Comparison of ENCODE assay signal across 8 cellular contexts in the genomic region with DNA sequence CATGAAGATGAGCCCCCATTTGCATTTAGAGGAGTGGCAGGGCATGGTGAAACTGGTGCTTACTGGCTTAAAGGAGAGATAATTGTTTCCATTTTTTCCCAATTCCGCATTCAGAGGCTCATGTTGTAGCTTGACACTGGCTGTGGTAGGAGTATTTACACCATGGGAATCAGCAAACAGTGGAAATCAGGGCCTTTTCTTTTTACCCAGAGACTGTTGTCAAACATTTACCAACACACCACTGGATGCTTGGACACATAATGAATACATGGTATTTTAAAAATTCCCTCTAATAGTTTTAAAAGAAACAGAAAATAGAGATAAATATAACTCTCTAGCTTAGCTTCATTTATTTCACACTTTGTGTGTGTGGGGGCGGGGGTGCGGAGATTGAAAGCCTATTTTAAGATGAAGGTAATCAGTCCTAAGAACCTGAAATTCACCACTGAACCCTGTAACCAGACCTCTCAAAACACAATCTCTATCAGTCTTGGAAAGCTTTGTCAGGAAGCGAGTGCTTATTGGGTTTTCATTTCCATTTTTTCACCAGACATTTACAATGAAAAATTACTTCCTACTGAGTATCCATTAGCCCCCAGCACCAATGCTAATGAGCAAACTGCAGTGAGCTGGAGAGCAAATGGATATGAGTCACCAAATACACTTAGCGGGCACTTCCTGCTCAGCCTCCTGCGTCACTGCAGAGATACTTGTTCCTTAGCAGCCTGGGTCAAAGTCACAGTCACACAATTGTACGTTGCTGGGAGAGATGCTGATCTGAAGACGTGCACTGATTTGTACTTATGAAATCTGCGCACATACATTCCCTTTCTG.
DNase-seq lines count a peak whose midpoint lies in the region; ATAC-seq and TF ChIP-seq lines count a peak whose summit lies in the region.

No MANE protein-coding gene starts in this region.

- TF ChIP-seq CTCF in Caco-2 (IDR thresholded peaks at IDR 0.05; ENCODE audit: insufficient read depth in 1 of 2, low read depth in 1 of 2, low read length in 1 of 2, severe bottlenecking in 1 of 2, unreplicated experiment in 1 of 2) (no peak), Peyer's patch (IDR thresholded peaks at IDR 0.05) (no peak), fibroblast of mammary gland (conservative IDR thresholded peaks at IDR 0.05; ENCODE audit: control insufficient read depth, insufficient read depth, low read depth, low read length) (no peak), progenitor cell of endocrine pancreas (IDR thresholded peaks at IDR 0.05; ENCODE audit: unreplicated experiment) (no peak)

- H3K27ac Mint-ChIP-seq in Caco-2 (ENCODE audit: unreplicated experiment) = no peak overlapping the region
- peak overlapping the region; percentile 93 for H3K27ac Mint-ChIP-seq in progenitor cell of endocrine pancreas

- TF ChIP-seq POLR2A in Peyer's patch (IDR thresholded peaks at IDR 0.05) = no peak

- H3K4me3 Mint-ChIP-seq in Caco-2 (ENCODE audit: unreplicated experiment) (no peak overlapping the region), progenitor cell of endocrine pancreas (ENCODE audit: low read depth) (no peak overlapping the region)

- POLR2A ChIA-PET in Caco-2 (lab: Charles Lee) = no interaction called here

- H3K79me2 ChIP-seq in Karpas-422 (ENCODE audit: low read length) = no peaks in the 10 kb centered on the region

- H3K27ac ChIP-seq in Peyer's patch (peak overlapping the region in 2 of 4 donors; percentile 15 to 45), Karpas-422 (ENCODE audit: low read length) (no peak overlapping the region)

- no peak overlapping the region for H3K9ac ChIP-seq in Karpas-422 (ENCODE audit: low read length)

- H3K36me3 Mint-ChIP-seq in Caco-2 (ENCODE audit: insufficient read depth, unreplicated experiment) = no peaks in the 10 kb centered on the region
- H3K36me3 Mint-ChIP-seq in progenitor cell of endocrine pancreas (ENCODE audit: insufficient read depth) = no peaks in the 10 kb centered on the region

- H3K4me1 Mint-ChIP-seq in Caco-2 (ENCODE audit: low read depth, unreplicated experiment) (no peaks in the 10 kb centered on the region), progenitor cell of endocrine pancreas (ENCODE audit: low read depth) (peaks cover 15% of the 10 kb centered on the region)

- H3K4me2 ChIP-seq in Karpas-422 (ENCODE audit: low read depth, low read length, poor library complexity, severe bottlenecking) = no peak overlapping the region

- CTCF ChIA-PET in Caco-2 (lab: Charles Lee) = no interaction called here

- DNase-seq in Caco-2 (peak; percentile 31 to 56), HT1080 (ENCODE audit: low read depth) (peak; percentile 91), Peyer's patch (peak in 2 of 3 donors; percentile 50 to 78), fibroblast of mammary gland (ENCODE audit: low read depth) (peak; percentile 93), progenitor cell of endocrine pancreas (ENCODE audit: low spot score, unreplicated experiment) (no peak), Karpas-422 (no peak)
- DNase-seq in stimulated activated CD4-positive, alpha-beta T cell treated with anti-CD3 and anti-CD28 coated beads, Interleukin-1b, Interleukin-23, amount 100 ng/mL, for 48 hours = no peak

- no peaks in the 10 kb centered on the region for H3K9me2 ChIP-seq in Karpas-422 (replicated peaks; ENCODE audit: insufficient read depth, low read length)

- no TSS peak for BruUV-seq in Caco-2 (replicated peaks; lab: Mats Ljungman, UMichigan)

- no peaks in the 10 kb centered on the region for H3K9me3 ChIP-seq in Caco-2
- H3K9me3 ChIP-seq in Peyer's patch = no peaks in the 10 kb centered on the region
- H3K9me3 ChIP-seq in Karpas-422 (ENCODE audit: low read length) = no peaks in the 10 kb centered on the region

- peak; percentile 85 for ATAC-seq in GM21360 (IDR thresholded peaks at IDR 0.05; ENCODE audit: unreplicated experiment)

- no peak overlapping the region for H3K4me3 ChIP-seq in Caco-2 (ENCODE audit: low read depth, low read length)
- no peak overlapping the region for H3K4me3 ChIP-seq in Peyer's patch
- no peak overlapping the region for H3K4me3 ChIP-seq in fibroblast of mammary gland (ENCODE audit: control insufficient read depth, low read depth, low read length)
- H3K4me3 ChIP-seq in Karpas-422 (ENCODE audit: low read length) = no peak overlapping the region

- no peaks in the 10 kb centered on the region for H3K27me3 Mint-ChIP-seq in Caco-2 (ENCODE audit: insufficient read depth, unreplicated experiment)
- no peaks in the 10 kb centered on the region for H3K27me3 Mint-ChIP-seq in progenitor cell of endocrine pancreas

- H3K4me1 ChIP-seq in Caco-2 (peaks cover 3% of the 10 kb centered on the region; the same call in 1 of the 2 replicates), Peyer's patch (no peaks in the 10 kb centered on the region), Karpas-422 (ENCODE audit: low read length) (no peaks in the 10 kb centered on the region)

- H3K9me3 Mint-ChIP-seq in Caco-2 (ENCODE audit: unreplicated experiment) (no peaks in the 10 kb centered on the region), progenitor cell of endocrine pancreas (ENCODE audit: low read depth) (peaks cover 10% of the 10 kb centered on the region)

- intact Hi-C loops in Caco-2 (cut with micrococcal nuclease; ENCODE audit: unreplicated experiment) = no loop called here

- H3K27me3 ChIP-seq in Caco-2 (replicated peaks; ENCODE audit: control insufficient read depth, insufficient read depth, low read length) (no peaks in the 10 kb centered on the region), Peyer's patch (no peaks in the 10 kb centered on the region), Karpas-422 (ENCODE audit: low read length) (no peaks in the 10 kb centered on the region)

- H3K36me3 ChIP-seq in Caco-2 (ENCODE audit: control insufficient read depth, insufficient read depth, low read length) (no peaks in the 10 kb centered on the region), Peyer's patch (no peaks in the 10 kb centered on the region), Karpas-422 (ENCODE audit: insufficient read depth, low read length) (no peaks in the 10 kb centered on the region)

- H4K20me1 ChIP-seq in Karpas-422 (ENCODE audit: insufficient read depth, low read depth, low read length) = no peaks in the 10 kb centered on the region

- H2AFZ ChIP-seq in Karpas-422 (ENCODE audit: low read length) = no peak overlapping the region

Comparison
In these comparisons a context has a peak if more than half of its experiments do, and no peak if none do; other contexts are left out.
1. DNase-seq: peak in Caco-2 (2 of 2), HT1080 (single experiment), Peyer's patch (2 of 3) and fibroblast of mammary gland (single experiment); none in progenitor cell of endocrine pancreas (single experiment), stimulated activated CD4-positive, alpha-beta T cell treated with anti-CD3 and anti-CD28 coated beads, Interleukin-1b, Interleukin-23, amount 100 ng/mL, for 48 hours (single experiment) and Karpas-422 (single experiment).